ENCODE assay signal across 7 cellular contexts in the genomic region with DNA sequence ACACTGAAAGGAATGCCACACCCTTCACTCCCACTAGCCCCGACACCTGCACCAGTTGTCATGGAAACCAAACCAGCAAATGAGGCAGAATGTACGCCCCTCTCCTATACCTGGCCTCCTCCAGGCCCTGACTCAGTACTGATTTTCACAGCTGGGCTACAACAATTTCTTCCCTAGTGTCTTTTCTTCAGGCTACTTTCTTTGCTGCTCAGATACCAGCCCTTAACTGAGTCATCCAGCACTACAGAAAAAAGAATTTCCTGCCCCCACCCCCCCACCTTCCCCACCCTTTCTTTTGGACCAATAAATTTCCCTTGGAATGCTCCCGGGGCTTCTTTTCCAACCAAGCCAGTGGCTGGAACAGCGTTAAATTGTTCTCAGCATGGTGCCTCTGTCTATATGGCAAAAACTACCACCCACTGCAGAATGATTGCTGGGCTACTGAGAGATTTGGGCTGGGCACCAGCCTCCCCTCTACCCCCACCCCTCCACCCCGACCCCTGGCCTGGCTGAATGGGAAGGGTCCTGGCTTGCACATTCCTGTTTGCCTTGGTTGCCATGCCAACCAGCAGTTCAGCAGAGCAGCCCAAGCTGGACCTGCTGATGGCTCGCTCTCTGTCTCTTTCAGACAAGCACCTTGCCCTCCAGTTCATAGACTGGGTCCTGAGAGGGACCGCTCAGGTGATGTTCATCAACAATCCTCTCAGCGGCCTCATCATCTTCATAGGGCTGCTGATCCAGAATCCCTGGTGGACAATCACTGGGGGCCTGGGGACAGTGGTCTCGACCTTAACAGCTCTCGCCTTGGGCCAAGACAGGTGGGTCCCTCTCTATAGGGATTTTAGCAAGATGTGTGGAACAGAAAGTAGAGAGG. TPM values are rescaled to one million over a fixed set of nuclear protein-coding genes. Genes with fewer than 3 reads are reported as not detected.
DNase-seq lines count a peak whose midpoint lies in the region; TF ChIP-seq lines count a peak whose summit lies in the region.

No MANE protein-coding gene starts in this region.

- H3K9me3 Mint-ChIP-seq in activated CD4-positive, alpha-beta memory T cell treated with anti-CD3 and anti-CD28 coated beads, Interleukin-2, amount 10 ng/mL, durations not matched to agents 7 days and 5 days = no peaks in the 10 kb centered on the region

- no peak overlapping the region for H2AFZ ChIP-seq in SK-N-SH (ENCODE audit: low read depth)

- H3K4me2 ChIP-seq in SK-N-SH = peak overlapping the region; percentile 41; the same call in 1 of the 2 replicates

- peaks cover 11% of the 10 kb centered on the region for H3K4me1 ChIP-seq in HEK293 (ENCODE audit: control insufficient read depth, insufficient read depth, low read length)
- H3K4me1 ChIP-seq in SK-N-SH (ENCODE audit: control insufficient read depth in 1 of 2, insufficient read depth in 2 of 2, low read depth in 1 of 2, low read length in 1 of 2) = peaks cover 0 to 10% of the 10 kb centered on the region in 2 experiments; a peak in 1 of 4 replicates

- H3K4me1 Mint-ChIP-seq in activated CD4-positive, alpha-beta memory T cell treated with anti-CD3 and anti-CD28 coated beads, Interleukin-2, amount 10 ng/mL, durations not matched to agents 7 days and 5 days = no peaks in the 10 kb centered on the region

- H3K27me3 ChIP-seq in SK-N-SH (ENCODE audit: insufficient read depth) = no peaks in the 10 kb centered on the region

- H3K36me3 ChIP-seq in HEK293 (ENCODE audit: control insufficient read depth in 2 of 2, insufficient read depth in 1 of 2, low read length in 2 of 2) (no peaks in the 10 kb centered on the region), SK-N-SH (replicated peaks in 1 of 2; ENCODE audit: control insufficient read depth in 1 of 2, insufficient read depth in 2 of 2, low read length in 1 of 2) (no peaks in the 10 kb centered on the region)

- no peaks in the 10 kb centered on the region for H3K79me2 ChIP-seq in SK-N-SH (ENCODE audit: insufficient read depth)

- TF ChIP-seq RAD21 in SK-N-SH (IDR thresholded peaks at IDR 0.05; ENCODE audit: low read length) = no peak

- DNase-seq in SK-N-SH = no peak
- DNase-seq in foreskin melanocyte = peak; percentile 21
- DNase-seq in stromal cell of bone marrow (ENCODE audit: low read depth) = peak; percentile 40
- no peak for DNase-seq in cerebellum (ENCODE audit: low spot score)
- no peak for DNase-seq in activated CD4-positive, alpha-beta memory T cell treated with anti-CD3 and anti-CD28 coated beads, Interleukin-2, amount 10 ng/mL, durations not matched to agents 7 days and 5 days
- DNase-seq in G401 (ENCODE audit: low spot score) = no peak

- no peak overlapping the region; the same call in 1 of the 2 replicates for H3K27ac ChIP-seq in HEK293 (ENCODE audit: extremely low read depth, low read depth, low read length)
- no peak overlapping the region for H3K27ac ChIP-seq in SK-N-SH (ENCODE audit: low read depth in 2 of 2, low read length in 1 of 2)

- H3K4me3 Mint-ChIP-seq in activated CD4-positive, alpha-beta memory T cell treated with anti-CD3 and anti-CD28 coated beads, Interleukin-2, amount 10 ng/mL, durations not matched to agents 7 days and 5 days = no peak overlapping the region

- H3K9ac ChIP-seq in SK-N-SH = no peak overlapping the region

- no peaks in the 10 kb centered on the region for H3F3A ChIP-seq in SK-N-SH (replicated peaks; ENCODE audit: insufficient read depth)

- H3K9me3 ChIP-seq in HEK293 (ENCODE audit: control insufficient read depth, insufficient read depth, low read depth, low read length) = no peaks in the 10 kb centered on the region
- no peaks in the 10 kb centered on the region for H3K9me3 ChIP-seq in SK-N-SH

- in situ Hi-C loops in G401 (cut with HindIII; ENCODE audit: low sequenced_read_pairs) = no loop called here

- POLR2A ChIA-PET in HEK293 (lab: Yijun Ruan, JAX) (interaction anchor here (0.6 to 1.2 kb wide), 2 partner anchors 10 to 11 kb away, joined by 3 to 5 read pairs; no protein-coding TSS in a partner anchor), SK-N-SH (lab: Yijun Ruan, JAX) (no interaction called here)
- POLR2A ChIA-PET in activated CD4-positive, alpha-beta memory T cell treated with anti-CD3 and anti-CD28 coated beads, Interleukin-2, amount 10 ng/mL, durations not matched to agents 7 days and 5 days (lab: Charles Lee) = no interaction called here

- peaks cover 14% of the 10 kb centered on the region for H3K27me3 Mint-ChIP-seq in activated CD4-positive, alpha-beta memory T cell treated with anti-CD3 and anti-CD28 coated beads, Interleukin-2, amount 10 ng/mL, durations not matched to agents 7 days and 5 days

- CTCF ChIA-PET in HEK293 (lab: Yijun Ruan, JAX) (interaction anchor here (0.6 kb wide), 2 partner anchors 48 to 652 kb away, joined by 3 read pairs; no protein-coding TSS in a partner anchor), SK-N-SH (lab: Yijun Ruan, JAX) (no interaction called here)
- CTCF ChIA-PET in activated CD4-positive, alpha-beta memory T cell treated with anti-CD3 and anti-CD28 coated beads, Interleukin-2, amount 10 ng/mL, durations not matched to agents 7 days and 5 days (lab: Charles Lee) = no interaction called here

- H3K9me2 ChIP-seq in SK-N-SH = no peaks in the 10 kb centered on the region

- WGBS in SK-N-SH (ENCODE audit: low lambda C conversion rate) = 69% methylated on average over 9 of the region's 10 CpGs

- no peaks in the 10 kb centered on the region for H4K20me1 ChIP-seq in SK-N-SH (ENCODE audit: insufficient read depth)

- TF ChIP-seq CTCF in HEK293 (tag by site-specific recombination; IDR thresholded peaks at IDR 0.05) (no peak), SK-N-SH (IDR thresholded peaks at IDR 0.05) (no peak)

- TF ChIP-seq EP300 in SK-N-SH (IDR thresholded peaks at IDR 0.05; ENCODE audit: borderline replicate concordance in 1 of 2, low read depth in 1 of 2, low read length in 1 of 2) = no peak

- H3K4me3 ChIP-seq in HEK293 (ENCODE audit: low read depth, low read length) (no peak overlapping the region), SK-N-SH (ENCODE audit: low read depth in 2 of 2, low read length in 1 of 2) (no peak overlapping the region)

- no peak overlapping the region for H3K27ac Mint-ChIP-seq in activated CD4-positive, alpha-beta memory T cell treated with anti-CD3 and anti-CD28 coated beads, Interleukin-2, amount 10 ng/mL, durations not matched to agents 7 days and 5 days

- H3K36me3 Mint-ChIP-seq in activated CD4-positive, alpha-beta memory T cell treated with anti-CD3 and anti-CD28 coated beads, Interleukin-2, amount 10 ng/mL, durations not matched to agents 7 days and 5 days (ENCODE audit: low read depth) = no peaks in the 10 kb centered on the region

TF ChIP-seq in HEK293, 187 proteins besides CTCF, POLR2A, EP300 and RAD21 (continues in another document):
- TF ChIP-seq GLIS1 (tag by site-specific recombination; IDR thresholded peaks at IDR 0.05) = peak; percentile 51
- TF ChIP-seq, protein P1, sequence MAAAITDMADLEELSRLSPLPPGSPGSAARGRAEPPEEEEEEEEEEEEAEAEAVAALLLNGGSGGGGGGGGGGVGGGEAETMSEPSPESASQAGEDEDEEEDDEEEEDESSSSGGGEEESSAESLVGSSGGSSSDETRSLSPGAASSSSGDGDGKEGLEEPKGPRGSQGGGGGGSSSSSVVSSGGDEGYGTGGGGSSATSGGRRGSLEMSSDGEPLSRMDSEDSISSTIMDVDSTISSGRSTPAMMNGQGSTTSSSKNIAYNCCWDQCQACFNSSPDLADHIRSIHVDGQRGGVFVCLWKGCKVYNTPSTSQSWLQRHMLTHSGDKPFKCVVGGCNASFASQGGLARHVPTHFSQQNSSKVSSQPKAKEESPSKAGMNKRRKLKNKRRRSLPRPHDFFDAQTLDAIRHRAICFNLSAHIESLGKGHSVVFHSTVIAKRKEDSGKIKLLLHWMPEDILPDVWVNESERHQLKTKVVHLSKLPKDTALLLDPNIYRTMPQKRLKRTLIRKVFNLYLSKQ (tag by site-specific recombination; IDR thresholded peaks at IDR 0.05; ENCODE audit: borderline replicate concordance) = no peak
- TF ChIP-seq ZNF133 (tag by site-specific recombination; IDR thresholded peaks at IDR 0.05) = no peak
- TF ChIP-seq FEZF1 (tag by site-specific recombination; IDR thresholded peaks at IDR 0.05) = peak; percentile 66
- TF ChIP-seq ZNF660 (tag by site-specific recombination; IDR thresholded peaks at IDR 0.05) = no peak

TF ChIP-seq in SK-N-SH, 30 proteins besides CTCF, POLR2A, EP300 and RAD21:
- TF ChIP-seq JUND (IDR thresholded peaks at IDR 0.05) (0 out of 2 replicates have a peak, but pooled peaks have one; percentile 6), SMC3 (IDR thresholded peaks at IDR 0.05; ENCODE audit: low read depth, low read length) (no peak)

RNA-seq across cellular contexts. Expression of gene SLC14A2, which starts 11.3 kb away (rescaled TPM):
- polyA plus RNA-seq in SK-N-SH (2012; rRNA removed) = 0.03 TPM in 2 replicates
- 0.04 and 0.05 TPM in 2 replicates for polyA plus RNA-seq in SK-N-SH (2012; cell fraction: cytosol; rRNA removed)
- polyA plus RNA-seq in SK-N-SH (2012; cell fraction: nucleus; rRNA removed) = 0.06 and 0.07 TPM in 2 replicates
- total RNA-seq in cerebellum = not detected
- total RNA-seq in activated CD4-positive, alpha-beta memory T cell treated with anti-CD3 and anti-CD28 coated beads, Interleukin-2, amount 10 ng/mL, durations not matched to agents 7 days and 5 days = under 1 TPM; 0.05 to 0.18 TPM
- total RNA-seq in G401 (2014; rRNA removed; shearing (Covaris generic)) = not detected in 2 replicates

Comparison
In these comparisons a context has a peak if more than half of its experiments do, and no peak if none do; other contexts are left out.
1. DNase-seq: peak in foreskin melanocyte (single experiment) and stromal cell of bone marrow (single experiment); none in SK-N-SH (single experiment), cerebellum (single experiment), activated CD4-positive, alpha-beta memory T cell treated with anti-CD3 and anti-CD28 coated beads, Interleukin-2, amount 10 ng/mL, durations not matched to agents 7 days and 5 days (single experiment) and G401 (single experiment).